1 cellular context compared by ENCODE assay signal in the genomic region with DNA sequence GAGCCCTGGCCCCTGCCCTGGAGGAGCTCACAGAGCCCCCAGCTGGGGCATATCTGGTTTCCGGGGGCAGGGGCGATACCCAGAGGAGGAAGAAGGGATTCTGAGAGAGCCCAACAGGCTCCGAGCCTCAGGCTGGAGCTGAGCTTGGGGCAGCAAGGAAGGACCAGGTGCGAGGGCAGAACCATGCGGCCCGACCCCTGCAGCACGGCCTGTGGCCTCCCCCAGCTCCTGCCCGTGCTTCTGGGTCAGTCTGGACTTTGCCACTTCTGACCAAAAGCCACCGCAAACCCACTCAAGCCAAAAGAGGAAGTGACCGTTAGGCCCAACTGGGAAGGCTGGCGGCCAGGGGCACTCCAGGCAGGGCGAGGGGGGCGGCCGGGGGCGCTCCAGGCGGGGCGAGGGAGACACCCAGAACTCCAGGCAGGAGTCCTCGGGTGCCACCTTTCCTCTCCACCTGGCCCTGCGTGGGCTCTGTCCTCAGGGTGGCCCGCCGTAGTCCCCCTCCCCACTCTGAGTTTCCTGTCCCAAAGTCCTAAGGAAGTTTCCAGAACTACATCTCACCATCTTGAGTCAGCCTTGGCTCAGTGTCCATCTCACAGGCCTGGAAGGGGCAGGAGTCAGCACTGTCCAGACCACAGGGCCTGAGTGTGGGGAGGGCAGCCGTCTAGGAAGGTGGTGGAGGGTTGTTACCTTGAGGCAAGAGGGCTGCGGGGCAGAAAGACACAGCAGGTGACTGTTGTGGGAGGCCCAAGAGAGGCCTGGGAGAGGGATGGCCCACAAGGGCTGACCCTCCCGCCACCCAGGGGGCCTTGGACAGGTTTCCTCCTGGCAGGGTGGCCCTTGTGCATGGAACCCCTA.
TF ChIP-seq lines count a peak whose summit lies in the region.

No MANE protein-coding gene starts in this region.

TF ChIP-seq in WTC11, 78 proteins besides CTCF, POLR2A, EP300 and RAD21 (continued from another document):
- no peak for TF ChIP-seq GTF2I (CRISPR knock-in tag; conservative IDR thresholded peaks at IDR 0.05)
- no peak for TF ChIP-seq ESRRA (CRISPR knock-in tag; IDR thresholded peaks at IDR 0.05; ENCODE audit: borderline replicate concordance)
- TF ChIP-seq ZNF671 (CRISPR knock-in tag; IDR thresholded peaks at IDR 0.05), result no peak
